In genomic region chr3:143002083-143002712, GRCh38 we compare ENCODE assay signal across 2 cellular contexts.
TF ChIP-seq lines count a peak whose summit lies in the region.

No MANE protein-coding gene starts in this region.

TF ChIP-seq in K562, 482 proteins besides CTCF, POLR2A, EP300 and RAD21 (continued from another document and continues in another):
- TF ChIP-seq REST (CRISPR knock-in tag; IDR thresholded peaks at IDR 0.05; ENCODE audit: low read depth): no peak
- no peak for TF ChIP-seq TEAD4 (IDR thresholded peaks at IDR 0.05; ENCODE audit: low read length)
- no peak for TF ChIP-seq TEAD4 (CRISPR knock-in tag; IDR thresholded peaks at IDR 0.05; ENCODE audit: borderline replicate concordance)
- no peak for TF ChIP-seq CC2D1A (IDR thresholded peaks at IDR 0.05)
- peak; percentile 10 for TF ChIP-seq TAF1 (IDR thresholded peaks at IDR 0.05; ENCODE audit: control insufficient read depth, extremely low read depth, insufficient read depth, low read length, severe bottlenecking)
- TF ChIP-seq EP400 (IDR thresholded peaks at IDR 0.05): peak; percentile 78
- TF ChIP-seq ZNF561 (CRISPR knock-in tag; conservative IDR thresholded peaks at IDR 0.05): no peak
- no peak for TF ChIP-seq FOXK1 (CRISPR knock-in tag; IDR thresholded peaks at IDR 0.05; ENCODE audit: borderline replicate concordance)
- TF ChIP-seq DACH1 (IDR thresholded peaks at IDR 0.05; ENCODE audit: partially characterized antibody): peak; percentile 35
- TF ChIP-seq PHF21A (IDR thresholded peaks at IDR 0.05; ENCODE audit: borderline replicate concordance, low read depth): no peak
- no peak for TF ChIP-seq ZNF134 (CRISPR knock-in tag; conservative IDR thresholded peaks at IDR 0.05)
- TF ChIP-seq ILF3 (IDR thresholded peaks at IDR 0.05; ENCODE audit: borderline replicate concordance): no peak
- TF ChIP-seq ZNF77 (CRISPR knock-in tag; IDR thresholded peaks at IDR 0.05): no peak
- TF ChIP-seq ZNF639 (CRISPR knock-in tag; conservative IDR thresholded peaks at IDR 0.05 in 1 of 2, IDR thresholded peaks at IDR 0.05 in 1 of 2): no peak
- TF ChIP-seq PHF20 (IDR thresholded peaks at IDR 0.05; ENCODE audit: partially characterized antibody): no peak
- peak; percentile 55; the same call in 1 of the 2 replicates for TF ChIP-seq MAX (CRISPR knock-in tag; IDR thresholded peaks at IDR 0.05)
- TF ChIP-seq NR2F6 (CRISPR knock-in tag; IDR thresholded peaks at IDR 0.05): no peak
- no peak for TF ChIP-seq CHCHD3 (CRISPR knock-in tag; IDR thresholded peaks at IDR 0.05)
- TF ChIP-seq SIN3B (IDR thresholded peaks at IDR 0.05; ENCODE audit: low read depth): no peak
- peak; percentile 1 to 12; a peak in 1 of 4 replicates for TF ChIP-seq SIN3A (IDR thresholded peaks at IDR 0.05; ENCODE audit: borderline replicate concordance in 2 of 2, control insufficient read depth in 1 of 2, low read depth in 2 of 2, low read length in 2 of 2)
- no peak for TF ChIP-seq CHD1 (IDR thresholded peaks at IDR 0.05; ENCODE audit: low read length)
- TF ChIP-seq SOX6 (IDR thresholded peaks at IDR 0.05): no peak
- no peak for TF ChIP-seq VEZF1 (CRISPR knock-in tag; IDR thresholded peaks at IDR 0.05)
- no peak for TF ChIP-seq TAF7 (tag; IDR thresholded peaks at IDR 0.05)
- no peak for TF ChIP-seq FOXA1 (IDR thresholded peaks at IDR 0.05; ENCODE audit: borderline replicate concordance)
- peak in 1 of 2 experiments; percentile 45; a peak in 1 of 4 replicates for TF ChIP-seq MLLT1 (IDR thresholded peaks at IDR 0.05)
- no peak for TF ChIP-seq HSF4 (CRISPR knock-in tag; IDR thresholded peaks at IDR 0.05; ENCODE audit: borderline replicate concordance)

TF ChIP-seq in HepG2, 621 proteins besides CTCF, POLR2A, EP300 and RAD21 (continued from another document and continues in another):
- TF ChIP-seq ARNT (IDR thresholded peaks at IDR 0.05): no peak
- TF ChIP-seq GLI4 (CRISPR knock-in tag; IDR thresholded peaks at IDR 0.05; ENCODE audit: borderline replicate concordance): 0 out of 2 replicates have a peak, but pooled peaks have one; percentile 10
- no peak for TF ChIP-seq ELF1 (CRISPR knock-in tag; IDR thresholded peaks at IDR 0.05)
- no peak for TF ChIP-seq ZNF768 (CRISPR knock-in tag; IDR thresholded peaks at IDR 0.05)
- TF ChIP-seq ZNF619 (CRISPR knock-in tag; IDR thresholded peaks at IDR 0.05): no peak
- TF ChIP-seq ZNF556 (CRISPR knock-in tag; IDR thresholded peaks at IDR 0.05; ENCODE audit: borderline replicate concordance): no peak
- TF ChIP-seq SRF (IDR thresholded peaks at IDR 0.05; ENCODE audit: low read depth, low read length): 0 out of 2 replicates have a peak, but pooled peaks have one; percentile 28
- TF ChIP-seq NR0B2 (CRISPR knock-in tag; IDR thresholded peaks at IDR 0.05): no peak; the same call in 1 of the 2 replicates
- no peak for TF ChIP-seq KAT2B (IDR thresholded peaks at IDR 0.05; ENCODE audit: borderline replicate concordance, low read depth, low read length)
- no peak for TF ChIP-seq SIX1 (CRISPR knock-in tag; IDR thresholded peaks at IDR 0.05; ENCODE audit: borderline replicate concordance)
- TF ChIP-seq ZBTB44 (CRISPR knock-in tag; IDR thresholded peaks at IDR 0.05): no peak
- no peak for TF ChIP-seq ZNF687 (CRISPR knock-in tag; IDR thresholded peaks at IDR 0.05)
- TF ChIP-seq MAX (IDR thresholded peaks at IDR 0.05): peak; percentile 70
- TF ChIP-seq CEBPB (IDR thresholded peaks at IDR 0.05; ENCODE audit: borderline replicate concordance, low read depth, low read length): peak; percentile 77
- TF ChIP-seq ZNF225 (CRISPR knock-in tag; IDR thresholded peaks at IDR 0.05): no peak
- TF ChIP-seq ZNF558 (CRISPR knock-in tag; IDR thresholded peaks at IDR 0.05; ENCODE audit: borderline replicate concordance): 0 out of 2 replicates have a peak, but pooled peaks have one; percentile 64
- 0 out of 2 replicates have a peak, but pooled peaks have one; percentile 2 for TF ChIP-seq ZNF30 (CRISPR knock-in tag; IDR thresholded peaks at IDR 0.05)
- TF ChIP-seq ZNF629 (CRISPR knock-in tag; conservative IDR thresholded peaks at IDR 0.05): no peak
- no peak for TF ChIP-seq DMTF1 (CRISPR knock-in tag; IDR thresholded peaks at IDR 0.05)
- TF ChIP-seq SP140L (CRISPR knock-in tag; IDR thresholded peaks at IDR 0.05; ENCODE audit: borderline replicate concordance): no peak
- no peak for TF ChIP-seq ZNF333 (CRISPR knock-in tag; IDR thresholded peaks at IDR 0.05; ENCODE audit: borderline replicate concordance)
- TF ChIP-seq SRSF9 (IDR thresholded peaks at IDR 0.05; ENCODE audit: borderline replicate concordance, insufficient read depth, low read depth, low read length, poor library complexity, severe bottlenecking): no peak
- no peak for TF ChIP-seq RERE (CRISPR knock-in tag; IDR thresholded peaks at IDR 0.05; ENCODE audit: low read depth)
- no peak for TF ChIP-seq IRF9 (CRISPR knock-in tag; IDR thresholded peaks at IDR 0.05; ENCODE audit: borderline replicate concordance)
- no peak for TF ChIP-seq ZBTB4 (CRISPR knock-in tag; IDR thresholded peaks at IDR 0.05; ENCODE audit: borderline replicate concordance)
- no peak for TF ChIP-seq ZNF672 (CRISPR knock-in tag; IDR thresholded peaks at IDR 0.05)
- TF ChIP-seq ZSCAN29 (CRISPR knock-in tag; conservative IDR thresholded peaks at IDR 0.05): no peak
- no peak for TF ChIP-seq CBFB (CRISPR knock-in tag; IDR thresholded peaks at IDR 0.05)
